15 cellular contexts compared by ENCODE assay signal in genomic region chr22:49423125-49423650, GRCh38.
DNase-seq lines count a peak whose midpoint lies in the region; ATAC-seq, FAIRE-seq and TF ChIP-seq lines count a peak whose summit lies in the region.
"Had no signal": no experiment of that assay in that cellular context is flagged by ENCODE, and none has a peak within 500 bp of the region (broad histone marks: within the 10 kb centered on the region; RNA-seq: fewer than 3 reads in every experiment).

No MANE protein-coding gene starts in this region.

- H3K36me3 ChIP-seq in neuronal stem cell (replicated peaks in 1 of 2; ENCODE audit: control insufficient read depth in 2 of 2, insufficient read depth in 2 of 2, low read length in 2 of 2) = no peaks in the 10 kb centered on the region
- no peaks in the 10 kb centered on the region for H3K36me3 ChIP-seq in breast epithelium

- no peak overlapping the region for H2BK15ac ChIP-seq in neuronal stem cell (ENCODE audit: low read length)

- H2BK120ac ChIP-seq in neuronal stem cell (ENCODE audit: low read depth, low read length) = no peak overlapping the region

- no peak for TF ChIP-seq CTCF in breast epithelium (IDR thresholded peaks at IDR 0.05)

- H4K91ac ChIP-seq in neuronal stem cell (ENCODE audit: low read depth, low read length, poor library complexity) = no peak overlapping the region

- no peak overlapping the region for H3K18ac ChIP-seq in neuronal stem cell (ENCODE audit: low read length)

- no peak overlapping the region for H2BK12ac ChIP-seq in neuronal stem cell (ENCODE audit: low read length)

- no peak overlapping the region for H2BK5ac ChIP-seq in neuronal stem cell (ENCODE audit: low read length)

- peaks cover 0 to 5% (median 2%) of the 10 kb centered on the region in 3 experiments for H3K27me3 ChIP-seq in neuronal stem cell (ENCODE audit: control insufficient read depth in 3 of 3, insufficient read depth in 3 of 3, low read depth in 1 of 3, low read length in 3 of 3)
- peaks cover 0 to 17% of the 10 kb centered on the region in 2 donors for H3K27me3 ChIP-seq in breast epithelium

- H3K4me3 ChIP-seq in neuronal stem cell (ENCODE audit: low read length in 2 of 2) (no peak overlapping the region), breast epithelium (no peak overlapping the region)
- H3K4me3 ChIP-seq: GM23248 had no signal

- H3K4ac ChIP-seq in neuronal stem cell (ENCODE audit: low read length) = no peak overlapping the region

- peak; percentile 22 for DNase-seq in activated CD8-positive, alpha-beta memory T cell treated with anti-CD3 and anti-CD28 coated beads, Interleukin-2, amount 50 U/mL, for 48 hours
- DNase-seq in activated CD8-positive, alpha-beta memory T cell treated with anti-CD3 and anti-CD28 coated beads, Interleukin-2, amount 50 U/mL, for 4 hours = no peak
- peak; percentile 89 for DNase-seq in RPMI8226
- no peak for DNase-seq in neuronal stem cell (ENCODE audit: low spot score)
- DNase-seq in urothelium cell line (ENCODE audit: low spot score) = no peak
- DNase-seq in NCI-H510A (lab: John Stamatoyannopoulos, UW) = no peak
- DNase-seq in breast epithelium (ENCODE audit: low spot score in 2 of 2) = no peak
- DNase-seq: Caco-2; CD8-positive, alpha-beta memory T cell; DMS53; GF-D8; GM23248; H7 had no signal

- H2AFZ ChIP-seq in neuronal stem cell (ENCODE audit: low read length) = no peak overlapping the region
- H2AFZ ChIP-seq: GM23248 had no signal

- H3K4me2 ChIP-seq in neuronal stem cell (ENCODE audit: insufficient read depth, low read length, poor library complexity, severe bottlenecking) = no peak overlapping the region

- TF ChIP-seq POLR2A in breast epithelium (IDR thresholded peaks at IDR 0.05) = no peak

- no peak overlapping the region for H2AK5ac ChIP-seq in neuronal stem cell (ENCODE audit: low read depth, low read length)

- no peak overlapping the region for H4K8ac ChIP-seq in neuronal stem cell (ENCODE audit: low read depth, low read length)

- H3K14ac ChIP-seq in neuronal stem cell (ENCODE audit: low read length) = no peak overlapping the region

- H3K4me1 ChIP-seq in neuronal stem cell (ENCODE audit: control insufficient read depth in 2 of 2, insufficient read depth in 1 of 2, low read depth in 1 of 2, low read length in 2 of 2) = no peaks in the 10 kb centered on the region
- no peaks in the 10 kb centered on the region for H3K4me1 ChIP-seq in breast epithelium
- H3K4me1 ChIP-seq: Caco-2 had no signal

- no peaks in the 10 kb centered on the region for H3K9me3 ChIP-seq in neuronal stem cell (replicated peaks in 1 of 2; ENCODE audit: control insufficient read depth in 2 of 2, insufficient read depth in 1 of 2, low read depth in 1 of 2, low read length in 2 of 2)
- H3K9me3 ChIP-seq in breast epithelium = peaks cover 4 to 15% of the 10 kb centered on the region in 2 donors
- H3K9me3 ChIP-seq: Caco-2 had no signal

- peak overlapping the region; percentile 7 for H3K23ac ChIP-seq in neuronal stem cell (ENCODE audit: low read depth, low read length, poor library complexity)

- WGBS in neuronal stem cell (ENCODE audit: extremely low coverage in 2 of 2, insufficient read length in 2 of 2, insufficient replicate concordance in 1 of 2), 2 donors = no CpG with 5 or more reads among the region's 17 CpGs

- no peak overlapping the region for H3K27ac ChIP-seq in neuronal stem cell (replicated peaks; ENCODE audit: low read length)
- no peak overlapping the region for H3K27ac ChIP-seq in breast epithelium
- H3K27ac ChIP-seq: 22Rv1, GM23248 had no signal

- no peak for ATAC-seq in GM18909 (IDR thresholded peaks at IDR 0.05; ENCODE audit: poor library complexity, unreplicated experiment)

- no peaks in the 10 kb centered on the region for H3K79me1 ChIP-seq in neuronal stem cell (ENCODE audit: low read depth, low read length)

- no peak overlapping the region for H3K9ac ChIP-seq in neuronal stem cell (ENCODE audit: low read depth, low read length, poor library complexity)
- H3K9ac ChIP-seq: GM23248 had no signal

- peak; percentile 9 for FAIRE-seq in urothelium cell line (lab: Jason Lieb, UNC)

- intact Hi-C loops in breast epithelium (cut with DNase I; ENCODE audit: low total_unique reads) = no loop called here

Comparison
In these comparisons a context has a peak if more than half of its experiments do, and no peak if none do; other contexts are left out.
1. DNase-seq: peak in activated CD8-positive, alpha-beta memory T cell treated with anti-CD3 and anti-CD28 coated beads, Interleukin-2, amount 50 U/mL, for 48 hours (single experiment) and RPMI8226 (single experiment); none in activated CD8-positive, alpha-beta memory T cell treated with anti-CD3 and anti-CD28 coated beads, Interleukin-2, amount 50 U/mL, for 4 hours (single experiment), neuronal stem cell (single experiment), urothelium cell line (single experiment), NCI-H510A (single experiment) and breast epithelium (0 of 2).